Comparison of ENCODE assay signal across 8 cellular contexts in genomic region chr4:82798168-82799005, GRCh38. TPM values are rescaled to one million over a fixed set of nuclear protein-coding genes. Genes with fewer than 3 reads are reported as not detected.
A peak's percentile ranks its signal among the peaks of the same experiment; 100 is the strongest.
DNase-seq lines count a peak whose midpoint lies in the region; ATAC-seq and TF ChIP-seq lines count a peak whose summit lies in the region.

Gene SCD5 (minus strand): TSS chr4:82798796. CDS start chr4:82798537, 259 bp downstream.

- peak; percentile 88 for ATAC-seq in CD8-positive, alpha-beta T cell
- ATAC-seq in GM19452 (IDR thresholded peaks at IDR 0.05; ENCODE audit: unreplicated experiment) (peak; percentile 83), HG03520 (IDR thresholded peaks at IDR 0.05; ENCODE audit: unreplicated experiment) (peak; percentile 89), foreskin keratinocyte (peak; percentile 86)

- intact Hi-C loops in CD8-positive, alpha-beta T cell (cut with DNase I, micrococcal nuclease), result no loop called here
- intact Hi-C loops in OCI-LY7 (cut with micrococcal nuclease; ENCODE audit: unreplicated experiment), result no loop called here

- no peak within 1 kb of the TSS for H3K27ac ChIP-seq in CD8-positive, alpha-beta T cell (ENCODE audit: low read depth, low read length)
- H3K27ac ChIP-seq in OCI-LY7 (ENCODE audit: low read depth, low read length, poor library complexity, severe bottlenecking), result no peak within 1 kb of the TSS
- peak within 1 kb of the TSS; percentile 78 for H3K27ac ChIP-seq in foreskin keratinocyte
- H3K27ac ChIP-seq in neural cell (ENCODE audit: low read length), result peak within 1 kb of the TSS; percentile 69
- peak within 1 kb of the TSS; percentile 93 for H3K27ac ChIP-seq in substantia nigra (ENCODE audit: low read depth, low read length, poor library complexity, severe bottlenecking)

- H3K9me2 ChIP-seq in OCI-LY7 (ENCODE audit: insufficient read depth, low read length) (no peaks in the 10 kb centered on the region), neural cell (ENCODE audit: insufficient read depth, low read length) (no peaks in the 10 kb centered on the region)

- BruUV-seq in OCI-LY7 (replicated peaks; lab: Mats Ljungman, UMichigan), result no TSS peak

- H2AFZ ChIP-seq in OCI-LY7 (ENCODE audit: low read length), result peak within 1 kb of the TSS; percentile 90
- H2AFZ ChIP-seq in neural cell (ENCODE audit: low read depth, low read length), result peak within 1 kb of the TSS; percentile 76

- H3K27me3 ChIP-seq in CD8-positive, alpha-beta T cell (ENCODE audit: insufficient read depth, low read length), result no peaks in the 10 kb centered on the region
- H3K27me3 ChIP-seq in foreskin keratinocyte, result no peaks in the 10 kb centered on the region
- no peaks in the 10 kb centered on the region for H3K27me3 ChIP-seq in neural cell (ENCODE audit: insufficient read depth, low read depth, low read length)

- no peak within 1 kb of the TSS for H3K27ac Mint-ChIP-seq in CD8-positive, alpha-beta T cell

- peak; percentile 39 for TF ChIP-seq RAD21 in neural cell (conservative IDR thresholded peaks at IDR 0.05)

- TF ChIP-seq CTCF in CD8-positive, alpha-beta T cell (IDR thresholded peaks at IDR 0.05), result no peak
- TF ChIP-seq CTCF in OCI-LY7 (conservative IDR thresholded peaks at IDR 0.05; ENCODE audit: low read length) (no peak), foreskin keratinocyte (conservative IDR thresholded peaks at IDR 0.05) (peak; percentile 19), neural cell (IDR thresholded peaks at IDR 0.05; ENCODE audit: poor library complexity, severe bottlenecking) (no peak)

- CTCF ChIA-PET in CD8-positive, alpha-beta T cell (lab: Charles Lee), result interaction anchor here (1.2 to 1.7 kb wide), 2 partner anchors 14 to 15 kb away, joined by 3 to 4 read pairs; no protein-coding TSS in a partner anchor
- CTCF ChIA-PET in OCI-LY7 (lab: Charles Lee; ENCODE audit: unreplicated experiment), result interaction anchor here (0.6 to 0.7 kb wide), 2 partner anchors 197 to 452 kb away, joined by 3 to 6 read pairs; no protein-coding TSS in a partner anchor

- peak within 1 kb of the TSS; percentile 84 for H3K9ac ChIP-seq in neural cell (ENCODE audit: low read length)

- H3K36me3 Mint-ChIP-seq in CD8-positive, alpha-beta T cell, result no peaks in the 10 kb centered on the region

- no peaks in the 10 kb centered on the region for H3K9me3 ChIP-seq in CD8-positive, alpha-beta T cell (ENCODE audit: low read length)
- no peaks in the 10 kb centered on the region for H3K9me3 ChIP-seq in OCI-LY7 (ENCODE audit: low read length)
- no peaks in the 10 kb centered on the region for H3K9me3 ChIP-seq in neural cell (ENCODE audit: low read length)

- POLR2A ChIA-PET in CD8-positive, alpha-beta T cell (lab: Charles Lee), result interaction anchor here (1.2 kb wide), 1 partner anchor 14 kb away, joined by 3 read pairs; no protein-coding TSS in a partner anchor
- POLR2A ChIA-PET in OCI-LY7 (lab: Charles Lee), result interaction anchor here (0.6 to 1.4 kb wide), 3 partner anchors 428 to 527 kb away, joined by 3 to 4 read pairs (median 4); no protein-coding TSS in a partner anchor

- peak within 1 kb of the TSS; percentile 83 for H3K4me3 Mint-ChIP-seq in CD8-positive, alpha-beta T cell

- H3K4me3 ChIP-seq in CD8-positive, alpha-beta T cell (ENCODE audit: low read depth, low read length), result peak within 1 kb of the TSS; percentile 55
- peak within 1 kb of the TSS; percentile 70 for H3K4me3 ChIP-seq in OCI-LY7 (ENCODE audit: low read depth, low read length, poor library complexity, severe bottlenecking)
- H3K4me3 ChIP-seq in neural cell (ENCODE audit: low read length), result peak within 1 kb of the TSS; percentile 99

- no peaks in the 10 kb centered on the region for H3K36me3 ChIP-seq in CD8-positive, alpha-beta T cell (ENCODE audit: insufficient read depth, low read length)
- no peaks in the 10 kb centered on the region for H3K36me3 ChIP-seq in OCI-LY7 (ENCODE audit: insufficient read depth, low read length)
- H3K36me3 ChIP-seq in neural cell (ENCODE audit: insufficient read depth, low read length), result no peaks in the 10 kb centered on the region

- H3K9me3 Mint-ChIP-seq in CD8-positive, alpha-beta T cell, result no peaks in the 10 kb centered on the region

- peaks cover 18% of the 10 kb centered on the region for H3K4me1 Mint-ChIP-seq in CD8-positive, alpha-beta T cell (ENCODE audit: low read depth)

- no peak for TF ChIP-seq EP300 in neural cell (conservative IDR thresholded peaks at IDR 0.05; ENCODE audit: poor library complexity, severe bottlenecking)

- DNase-seq in CD8-positive, alpha-beta T cell, result peak in 6 of 7 experiments; percentile 39 to 67 (median 53)
- DNase-seq in OCI-LY7 (ENCODE audit: low spot score) (peak; percentile 56), activated gamma-delta T cell treated with Interleukin-2 at 50 U/mL for 16 hours (peak; percentile 53), foreskin keratinocyte (peak in 1 of 2 donors; percentile 73), substantia nigra (lab: John Stamatoyannopoulos, UW) (peak; percentile 16 to 92 (median 79))

- no peaks in the 10 kb centered on the region for H3F3A ChIP-seq in neural cell (ENCODE audit: insufficient read depth, low read length, poor library complexity, severe bottlenecking)

- H3K4me1 ChIP-seq in CD8-positive, alpha-beta T cell (ENCODE audit: insufficient read depth, low read length), result peaks cover 15% of the 10 kb centered on the region
- peaks cover 10% of the 10 kb centered on the region for H3K4me1 ChIP-seq in OCI-LY7 (ENCODE audit: insufficient read depth, low read length, poor library complexity, severe bottlenecking)
- H3K4me1 ChIP-seq in foreskin keratinocyte, result peaks cover 3% of the 10 kb centered on the region

- H3K4me2 ChIP-seq in OCI-LY7 (ENCODE audit: low read length) (peak within 1 kb of the TSS; percentile 81), neural cell (ENCODE audit: low read length) (peak within 1 kb of the TSS; percentile 99)

- peaks cover 26% of the 10 kb centered on the region for H3K27me3 Mint-ChIP-seq in CD8-positive, alpha-beta T cell (ENCODE audit: low read depth)

- H4K20me1 ChIP-seq in OCI-LY7 (ENCODE audit: insufficient read depth, low read length), result 0 out of 2 replicates have a peak, but pooled peaks cover 3% of the 10 kb centered on the region
- H4K20me1 ChIP-seq in neural cell (ENCODE audit: insufficient read depth), result no peaks in the 10 kb centered on the region

- H3K79me2 ChIP-seq in OCI-LY7 (ENCODE audit: insufficient read depth, low read depth, low read length), result no peaks in the 10 kb centered on the region
- H3K79me2 ChIP-seq in neural cell (replicated peaks; ENCODE audit: insufficient read depth, low read length), result peaks cover 30% of the 10 kb centered on the region

TF ChIP-seq in neural cell, 6 proteins besides CTCF, POLR2A, EP300 and RAD21:
- TF ChIP-seq REST (IDR thresholded peaks at IDR 0.05; ENCODE audit: borderline replicate concordance) (peak; percentile 65), EZH2 (IDR thresholded peaks at IDR 0.05; ENCODE audit: borderline replicate concordance, insufficient read depth, low read length, poor library complexity, severe bottlenecking) (no peak), POLR2AphosphoS5 (IDR thresholded peaks at IDR 0.05) (peak; percentile 62), TAF1 (IDR thresholded peaks at IDR 0.05; ENCODE audit: low read depth) (no peak), MXI1 (conservative IDR thresholded peaks at IDR 0.05; ENCODE audit: poor library complexity, severe bottlenecking) (peak; percentile 59), SMC3 (conservative IDR thresholded peaks at IDR 0.05; ENCODE audit: poor library complexity) (no peak)

RNA-seq across cellular contexts. Expression of gene SCD5, which starts in this region (rescaled TPM):
- total RNA-seq in CD8-positive, alpha-beta T cell, result under 1 TPM; 0.36 to 0.41 TPM
- 0.47 and 1.1 TPM in 2 replicates for total RNA-seq in OCI-LY7 (2014; rRNA removed; shearing (Covaris generic))
- total RNA-seq in OCI-LY7 (2022), result 0.72 and 0.76 TPM in 2 replicates
- total RNA-seq in foreskin keratinocyte, result 16.9 and 18.5 TPM in 2 replicates
- 8.7 and 9.2 TPM in 2 replicates for polyA plus RNA-seq in foreskin keratinocyte
- polyA plus RNA-seq in neural cell, result 212 and 226 TPM in 2 replicates
- 222 and 246 TPM in 2 replicates for polyA minus RNA-seq in neural cell

Comparison
In these comparisons a context has a peak if more than half of its experiments do, and no peak if none do; other contexts are left out.
1. RNA of gene SCD5 (polyA plus RNA-seq): 212 to 226 TPM in neural cell; 8.7 to 9.2 TPM in foreskin keratinocyte; every median in the first group is over 10 times any median in the second.
2. Peak in DNase-seq, ATAC-seq and H3K4me3 ChIP-seq in CD8-positive, alpha-beta T cell; RNA of the gene not detected or under 1 TPM.
3. H3K27ac ChIP-seq: peak in foreskin keratinocyte (single experiment), neural cell (single experiment) and substantia nigra (single experiment); none in CD8-positive, alpha-beta T cell (single experiment) and OCI-LY7 (single experiment).
4. Peak in every context shown above with its lines, with median percentiles within 50 percentile points of each other: ATAC-seq and H3K4me3 ChIP-seq.